In genomic region chr19:4908311-4908710, GRCh38 we compare ENCODE assay signal across 17 cellular contexts. TPM values are rescaled to one million over a fixed set of nuclear protein-coding genes. Genes with fewer than 3 reads are reported as not detected.
DNase-seq lines count a peak whose midpoint lies in the region; ATAC-seq, FAIRE-seq and TF ChIP-seq lines count a peak whose summit lies in the region.
"Had no signal": no experiment of that assay in that cellular context is flagged by ENCODE, and none has a peak within 500 bp of the region (broad histone marks: within the 10 kb centered on the region; RNA-seq: fewer than 3 reads in every experiment).

No MANE protein-coding gene starts in this region.

- peak overlapping the region; percentile 50 for H3K27ac Mint-ChIP-seq in activated naive CD4-positive, alpha-beta T cell treated with anti-CD3 and anti-CD28 coated beads for 36 hours
- H3K27ac Mint-ChIP-seq in activated naive CD4-positive, alpha-beta T cell treated with anti-CD3 and anti-CD28 coated beads, Interleukin-2, amount 50 U/mL, for 72 hours: peak overlapping the region in 1 of 2 donors; percentile 81
- peak overlapping the region; percentile 77 to 86 for H3K27ac Mint-ChIP-seq in effector memory CD8-positive, alpha-beta T cell
- H3K27ac Mint-ChIP-seq in stimulated activated memory B cell treated with anti-CD40 and anti-IgM and Interleukin-4, amounts not matched to agents 10 μg/mL and 1 μg/mL and 100 μg/mL, for 72 hours: no peak overlapping the region

- no peak for ATAC-seq in activated naive CD4-positive, alpha-beta T cell treated with anti-CD3 and anti-CD28 coated beads, Interleukin-2, amount 50 U/mL, for 72 hours
- no peak for ATAC-seq in effector memory CD8-positive, alpha-beta T cell (replicated peaks)
- ATAC-seq in stimulated activated memory B cell treated with anti-CD40 and anti-IgM and Interleukin-4, amounts not matched to agents 10 μg/mL and 1 μg/mL and 100 μg/mL, for 72 hours: no peak
- ATAC-seq in GM18858 (IDR thresholded peaks at IDR 0.05; ENCODE audit: unreplicated experiment): no peak

- H3K27me3 ChIP-seq in Loucy (ENCODE audit: insufficient read depth, low read length, poor library complexity, severe bottlenecking): no peaks in the 10 kb centered on the region

- no peak for DNase-seq in activated naive CD4-positive, alpha-beta T cell treated with anti-CD3 and anti-CD28 coated beads for 36 hours
- DNase-seq in activated naive CD4-positive, alpha-beta T cell treated with anti-CD3 and anti-CD28 coated beads, Interleukin-2, amount 50 U/mL, for 72 hours (ENCODE audit: low spot score in 2 of 2): no peak
- DNase-seq in effector memory CD8-positive, alpha-beta T cell: no peak
- no peak for DNase-seq in HTR-8/SVneo (ENCODE audit: insufficient read length, low spot score)
- DNase-seq in amniotic stem cell (lab: John Stamatoyannopoulos, UW): no peak
- DNase-seq: HCEC 1CT; NCI-H1105 treated with DMSO at 0.1 percent for 48 hours; stimulated activated CD4-positive, alpha-beta T cell treated with anti-CD3 and anti-CD28 coated beads, Interleukin-2, amount 100 ng/mL, for 24 hours had no signal

- H3K27me3 Mint-ChIP-seq in activated naive CD4-positive, alpha-beta T cell treated with anti-CD3 and anti-CD28 coated beads for 36 hours (ENCODE audit: low read depth): no peaks in the 10 kb centered on the region
- H3K27me3 Mint-ChIP-seq in effector memory CD8-positive, alpha-beta T cell: no peaks in the 10 kb centered on the region
- no peaks in the 10 kb centered on the region for H3K27me3 Mint-ChIP-seq in stimulated activated memory B cell treated with anti-CD40 and anti-IgM and Interleukin-4, amounts not matched to agents 10 μg/mL and 1 μg/mL and 100 μg/mL, for 72 hours

- no peak for TF ChIP-seq CTCF in Loucy (conservative IDR thresholded peaks at IDR 0.05; ENCODE audit: low read length)

- peak overlapping the region; percentile 97 for H3K4me3 ChIP-seq in Loucy (ENCODE audit: low read length, poor library complexity, severe bottlenecking)
- H3K4me3 ChIP-seq: prostate gland had no signal

- H3F3A ChIP-seq in Loucy (ENCODE audit: low read depth): peaks cover 5% of the 10 kb centered on the region

- H4K20me1 ChIP-seq in Loucy (ENCODE audit: insufficient read depth, low read length, poor library complexity, severe bottlenecking): peaks cover 12% of the 10 kb centered on the region

- peak overlapping the region; percentile 65 for H3K4me2 ChIP-seq in Loucy (ENCODE audit: low read depth, low read length, poor library complexity, severe bottlenecking)

- H3K4me3 Mint-ChIP-seq in activated naive CD4-positive, alpha-beta T cell treated with anti-CD3 and anti-CD28 coated beads for 36 hours: peak overlapping the region; percentile 3
- H3K4me3 Mint-ChIP-seq in effector memory CD8-positive, alpha-beta T cell: peak overlapping the region; percentile 78 to 97
- H3K4me3 Mint-ChIP-seq in stimulated activated memory B cell treated with anti-CD40 and anti-IgM and Interleukin-4, amounts not matched to agents 10 μg/mL and 1 μg/mL and 100 μg/mL, for 72 hours: peak overlapping the region; percentile 42

- H3K9me2 ChIP-seq in Loucy (replicated peaks; ENCODE audit: low read depth, low read length): no peaks in the 10 kb centered on the region

- peaks cover 46% of the 10 kb centered on the region for H3K79me2 ChIP-seq in Loucy (ENCODE audit: insufficient read depth, low read length)

- H3K4me1 Mint-ChIP-seq in activated naive CD4-positive, alpha-beta T cell treated with anti-CD3 and anti-CD28 coated beads for 36 hours (ENCODE audit: low read depth): peaks cover 38% of the 10 kb centered on the region
- peaks cover 31 to 38% of the 10 kb centered on the region in 2 donors for H3K4me1 Mint-ChIP-seq in effector memory CD8-positive, alpha-beta T cell (ENCODE audit: low read depth in 2 of 2)
- peaks cover 31% of the 10 kb centered on the region for H3K4me1 Mint-ChIP-seq in stimulated activated memory B cell treated with anti-CD40 and anti-IgM and Interleukin-4, amounts not matched to agents 10 μg/mL and 1 μg/mL and 100 μg/mL, for 72 hours

- intact Hi-C loops in activated naive CD4-positive, alpha-beta T cell treated with anti-CD3 and anti-CD28 coated beads for 36 hours (cut with micrococcal nuclease): no loop called here

- H3K36me3 ChIP-seq in Loucy (ENCODE audit: insufficient read depth, low read length): peaks cover 9% of the 10 kb centered on the region; the same call in 1 of the 2 replicates
- H3K36me3 ChIP-seq: prostate gland had no signal

- H2AFZ ChIP-seq in Loucy (ENCODE audit: low read length): no peak overlapping the region

- H3K36me3 Mint-ChIP-seq in activated naive CD4-positive, alpha-beta T cell treated with anti-CD3 and anti-CD28 coated beads for 36 hours (ENCODE audit: low read depth): peaks cover 29% of the 10 kb centered on the region
- peaks cover 29 to 31% of the 10 kb centered on the region in 2 donors for H3K36me3 Mint-ChIP-seq in activated naive CD4-positive, alpha-beta T cell treated with anti-CD3 and anti-CD28 coated beads, Interleukin-2, amount 50 U/mL, for 72 hours
- peaks cover 27% of the 10 kb centered on the region for H3K36me3 Mint-ChIP-seq in effector memory CD8-positive, alpha-beta T cell (ENCODE audit: insufficient read depth)
- no peaks in the 10 kb centered on the region for H3K36me3 Mint-ChIP-seq in stimulated activated memory B cell treated with anti-CD40 and anti-IgM and Interleukin-4, amounts not matched to agents 10 μg/mL and 1 μg/mL and 100 μg/mL, for 72 hours

- FAIRE-seq in HTR-8/SVneo (lab: Jason Lieb, UNC): no peak
- FAIRE-seq: RCC 7860 had no signal

- H3K4me1 ChIP-seq in Loucy (ENCODE audit: insufficient read depth, low read length, poor library complexity, severe bottlenecking): peaks cover 31% of the 10 kb centered on the region

- H3K9ac ChIP-seq in Loucy (ENCODE audit: low read depth, low read length, poor library complexity, severe bottlenecking): peak overlapping the region; percentile 98

- no peaks in the 10 kb centered on the region for H3K9me3 Mint-ChIP-seq in activated naive CD4-positive, alpha-beta T cell treated with anti-CD3 and anti-CD28 coated beads for 36 hours
- H3K9me3 Mint-ChIP-seq in activated naive CD4-positive, alpha-beta T cell treated with anti-CD3 and anti-CD28 coated beads, Interleukin-2, amount 50 U/mL, for 72 hours: no peaks in the 10 kb centered on the region
- no peaks in the 10 kb centered on the region for H3K9me3 Mint-ChIP-seq in effector memory CD8-positive, alpha-beta T cell
- no peaks in the 10 kb centered on the region for H3K9me3 Mint-ChIP-seq in stimulated activated memory B cell treated with anti-CD40 and anti-IgM and Interleukin-4, amounts not matched to agents 10 μg/mL and 1 μg/mL and 100 μg/mL, for 72 hours

- CTCF ChIA-PET in activated naive CD4-positive, alpha-beta T cell treated with anti-CD3 and anti-CD28 coated beads for 36 hours (lab: Charles Lee): interaction anchor here (0.6 to 2.1 kb wide), 2 partner anchors 35 to 42 kb away, joined by 3 to 5 read pairs; no protein-coding TSS in a partner anchor

- no peaks in the 10 kb centered on the region for H3K9me3 ChIP-seq in Loucy (ENCODE audit: insufficient read depth, low read depth, low read length)
- H3K9me3 ChIP-seq: prostate gland had no signal

RNA-seq across cellular contexts. Expression of gene UHRF1, which starts 1.0 kb away (rescaled TPM):
- 100 to 1,000 TPM; 129 TPM for total RNA-seq in activated naive CD4-positive, alpha-beta T cell treated with anti-CD3 and anti-CD28 coated beads for 36 hours
- total RNA-seq in activated naive CD4-positive, alpha-beta T cell treated with anti-CD3 and anti-CD28 coated beads, Interleukin-2, amount 50 U/mL, for 72 hours: 100 to 1,000 TPM in 1 of 2 donors, 10 to 100 TPM in 1; 79.5 to 157 TPM

RNA-seq across cellular contexts. Expression of gene ARRDC5, which starts 5.6 kb away (rescaled TPM):
- not detected for total RNA-seq in activated naive CD4-positive, alpha-beta T cell treated with anti-CD3 and anti-CD28 coated beads for 36 hours
- under 1 TPM in 1 of 2 donors, not detected in 1; 0.39 TPM for total RNA-seq in activated naive CD4-positive, alpha-beta T cell treated with anti-CD3 and anti-CD28 coated beads, Interleukin-2, amount 50 U/mL, for 72 hours
- total RNA-seq: epithelial cell of proximal tubule, G401, lung microvascular endothelial cell, NCI-H460 had no signal

RNA-seq across cellular contexts. Expression of gene PLIN3, which starts 40.8 kb away (rescaled TPM):
- total RNA-seq in activated naive CD4-positive, alpha-beta T cell treated with anti-CD3 and anti-CD28 coated beads for 36 hours: 10 to 100 TPM; 16.1 to 17.1 TPM
- total RNA-seq in activated naive CD4-positive, alpha-beta T cell treated with anti-CD3 and anti-CD28 coated beads, Interleukin-2, amount 50 U/mL, for 72 hours: 10 to 100 TPM; 47.5 TPM

Comparison
In these comparisons a context has a peak if more than half of its experiments do, and no peak if none do; other contexts are left out.
1. H3K4me3 Mint-ChIP-seq: peak in every context shown above with its lines; median percentile 88 in effector memory CD8-positive, alpha-beta T cell; 42 in stimulated activated memory B cell treated with anti-CD40 and anti-IgM and Interleukin-4, amounts not matched to agents 10 μg/mL and 1 μg/mL and 100 μg/mL, for 72 hours; 3 in activated naive CD4-positive, alpha-beta T cell treated with anti-CD3 and anti-CD28 coated beads for 36 hours.